ENCODE assay signal across 9 cellular contexts in genomic region chr5:143014017-143014651, GRCh38.
DNase-seq lines count a peak whose midpoint lies in the region; ATAC-seq, FAIRE-seq and TF ChIP-seq lines count a peak whose summit lies in the region.
"Had no signal": no experiment of that assay in that cellular context is flagged by ENCODE, and none has a peak within 500 bp of the region (broad histone marks: within the 10 kb centered on the region; RNA-seq: fewer than 3 reads in every experiment).

No MANE protein-coding gene starts in this region.

- H3K4me1 Mint-ChIP-seq in astrocyte (ENCODE audit: low read depth, unreplicated experiment): peaks cover 36% of the 10 kb centered on the region

- H3K27ac ChIP-seq in astrocyte (ENCODE audit: low read depth, low read length): no peak overlapping the region
- H3K27ac ChIP-seq: SK-N-MC had no signal

- H3K4me1 ChIP-seq in astrocyte (ENCODE audit: insufficient read depth, low read length): peaks cover 9% of the 10 kb centered on the region

- no peaks in the 10 kb centered on the region for H3K27me3 Mint-ChIP-seq in astrocyte (ENCODE audit: low read depth, unreplicated experiment)

- H3K79me2 ChIP-seq in astrocyte (ENCODE audit: insufficient read depth, low read length): no peaks in the 10 kb centered on the region

- no peaks in the 10 kb centered on the region for H3K9me3 ChIP-seq in astrocyte (ENCODE audit: insufficient read depth, low read depth, low read length)

- no peak overlapping the region for H3K4me3 Mint-ChIP-seq in astrocyte (ENCODE audit: unreplicated experiment)

- DNase-seq in NCI-H1092 treated with DMSO at 0.1 percent for 48 hours (lab: John Stamatoyannopoulos, UW) (peak; percentile 20), NCI-H1092 (lab: John Stamatoyannopoulos, UW) (no peak), LNCaP clone FGC (ENCODE audit: low read depth) (no peak), astrocyte (ENCODE audit: low read depth) (peak; percentile 64), myocyte (ENCODE audit: low read depth) (peak; percentile 22), pons (ENCODE audit: low spot score) (no peak)

- H3K36me3 Mint-ChIP-seq in astrocyte (ENCODE audit: low read depth, unreplicated experiment): peaks cover 2% of the 10 kb centered on the region

- no peak overlapping the region for H3K4me2 ChIP-seq in astrocyte (ENCODE audit: low read length)

- TF ChIP-seq CTCF in LNCaP clone FGC (IDR thresholded peaks at IDR 0.05; ENCODE audit: control insufficient read depth, extremely low read depth, insufficient read depth) (peak; percentile 28), astrocyte (IDR thresholded peaks at IDR 0.05; ENCODE audit: insufficient read depth, low read depth, low read length) (no peak)

- no peaks in the 10 kb centered on the region for H3K9me3 Mint-ChIP-seq in astrocyte (ENCODE audit: unreplicated experiment)

- no peaks in the 10 kb centered on the region for H3K27me3 ChIP-seq in astrocyte (ENCODE audit: insufficient read depth, low read length)

- H2AFZ ChIP-seq in astrocyte (ENCODE audit: low read depth, low read length): no peak overlapping the region

- peak overlapping the region; percentile 81 for H3K27ac Mint-ChIP-seq in astrocyte (ENCODE audit: unreplicated experiment)

- FAIRE-seq in astrocyte (lab: Jason Lieb, UNC): no peak

- H3K36me3 ChIP-seq in astrocyte (ENCODE audit: insufficient read depth, low read length): no peaks in the 10 kb centered on the region

- no peak overlapping the region for H3K9ac ChIP-seq in astrocyte (ENCODE audit: low read length)

- no peak overlapping the region for H3K4me3 ChIP-seq in LNCaP clone FGC (ENCODE audit: low read depth, low read length)
- no peak overlapping the region for H3K4me3 ChIP-seq in astrocyte (ENCODE audit: insufficient read depth, low read depth, low read length)
- H3K4me3 ChIP-seq: SK-N-MC had no signal

- no peak for ATAC-seq in GM21723 (IDR thresholded peaks at IDR 0.05; ENCODE audit: unreplicated experiment)
- ATAC-seq in GM18909 (IDR thresholded peaks at IDR 0.05; ENCODE audit: poor library complexity, unreplicated experiment): no peak

- no peaks in the 10 kb centered on the region for H4K20me1 ChIP-seq in astrocyte (ENCODE audit: insufficient read depth, low read length)

Comparison
In these comparisons a context has a peak if more than half of its experiments do, and no peak if none do; other contexts are left out.
1. DNase-seq: peak in NCI-H1092 treated with DMSO at 0.1 percent for 48 hours (single experiment), astrocyte (single experiment) and myocyte (single experiment); none in NCI-H1092 (single experiment), LNCaP clone FGC (single experiment) and pons (single experiment).